In the genomic region with DNA sequence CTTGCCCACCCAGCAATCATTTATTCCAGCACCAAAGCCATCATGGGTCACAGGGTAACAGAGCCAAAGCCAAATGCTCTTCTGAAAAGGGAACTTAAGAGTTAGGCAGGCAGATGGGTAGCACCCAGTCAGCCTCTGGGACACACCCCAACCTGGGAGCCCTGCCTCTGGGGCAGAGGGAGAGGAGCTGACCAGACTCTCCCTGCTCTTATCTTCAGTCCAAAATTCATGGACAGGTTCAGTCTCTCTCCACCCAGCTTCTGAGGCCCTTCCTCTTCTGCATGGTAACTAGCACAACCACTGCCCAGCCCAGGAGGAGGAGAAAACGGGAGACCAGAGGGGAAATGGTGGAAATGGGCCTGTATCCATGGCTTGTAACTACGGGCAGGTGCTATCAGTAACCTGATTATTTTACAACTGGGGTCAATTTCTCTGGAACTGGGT, we compare ENCODE assay signal across 18 cellular contexts.
DNase-seq lines count a peak whose midpoint lies in the region; ATAC-seq, FAIRE-seq and TF ChIP-seq lines count a peak whose summit lies in the region.
"Had no signal": no experiment of that assay in that cellular context is flagged by ENCODE, and none has a peak within 500 bp of the region (broad histone marks: within the 10 kb centered on the region; RNA-seq: fewer than 3 reads in every experiment).

No MANE protein-coding gene starts in this region.

- H3K36me3 ChIP-seq in left ventricle myocardium inferior: no peaks in the 10 kb centered on the region
- H3K36me3 ChIP-seq in heart right ventricle: peaks cover 0 to under 1% (median 0%) of the 10 kb centered on the region in 9 donors
- H3K36me3 ChIP-seq in transverse colon: no peaks in the 10 kb centered on the region
- H3K36me3 ChIP-seq: gastrocnemius medialis, SJSA1, upper lobe of right lung had no signal

- H3K4me3 ChIP-seq in left ventricle myocardium inferior: no peak overlapping the region
- H3K4me3 ChIP-seq in heart right ventricle: no peak overlapping the region
- H3K4me3 ChIP-seq in transverse colon: no peak overlapping the region
- H3K4me3 ChIP-seq: gastrocnemius medialis, SJSA1, upper lobe of right lung had no signal

- TF ChIP-seq POLR2A in transverse colon (IDR thresholded peaks at IDR 0.05) (peak; percentile 41), erythroblast (IDR thresholded peaks at IDR 0.05; ENCODE audit: low read length) (no peak)

- H3K27me3 Mint-ChIP-seq in brain: no peaks in the 10 kb centered on the region
- H3K27me3 Mint-ChIP-seq in naive thymus-derived CD8-positive, alpha-beta T cell: no peaks in the 10 kb centered on the region

- 53 to 80% methylated on average over 2 of the region's 2 CpGs for WGBS in heart right ventricle, 2 donors
- 62% methylated on average over 2 of the region's 2 CpGs; no CpG with 5 or more reads in 1 of the 2 donors for whole genome bisulfite sequencing in transverse colon (ENCODE audit: low coverage in 1 of 2), 2 donors

- peak overlapping the region in 4 of 5 experiments; percentile 13 to 85 (median 78) for H3K4me3 Mint-ChIP-seq in brain
- H3K4me3 Mint-ChIP-seq in naive thymus-derived CD8-positive, alpha-beta T cell: peak overlapping the region in 4 of 10 donors; percentile 4 to 28 (median 9)

- H3K4me1 ChIP-seq in left ventricle myocardium inferior (peaks cover 77% of the 10 kb centered on the region), heart right ventricle (peaks cover 18 to 76% (median 66%) of the 10 kb centered on the region in 9 donors), transverse colon (peaks cover 57 to 86% (median 77%) of the 10 kb centered on the region in 4 donors)

- in situ Hi-C loops in transverse colon (cut with MboI; ENCODE audit: low pct_ligation_motif_present in 1 of 4, low pct_unique_long_range_greater_than_20kb in 1 of 4, low sequenced_read_pairs in 3 of 4): no loop called here

- intact Hi-C loops in left ventricle myocardium inferior (cut with micrococcal nuclease) (loop anchor here (10.0 kb wide), 1 partner anchor 115 kb away; no protein-coding TSS in a partner anchor), heart right ventricle (cut with DNase I) (loop anchor here in 8 of 10 donors (5.0 to 10.0 kb wide), 6 partner anchors 122 to 325 kb away; a partner anchor contains a TSS), transverse colon (cut with DNase I; ENCODE audit: low total_unique reads) (loop anchor here (5.0 to 10.0 kb wide), 2 partner anchors 122 to 295 kb away; a partner anchor contains a TSS)

- TF ChIP-seq CTCF in left ventricle myocardium inferior (IDR thresholded peaks at IDR 0.05; ENCODE audit: borderline replicate concordance) (no peak), heart right ventricle (IDR thresholded peaks at IDR 0.05) (no peak), brain (conservative IDR thresholded peaks at IDR 0.05) (no peak), transverse colon (IDR thresholded peaks at IDR 0.05) (no peak)

- H3K36me3 Mint-ChIP-seq in brain: no peaks in the 10 kb centered on the region
- peaks cover 0 to 3% (median 0%) of the 10 kb centered on the region in 3 donors for H3K36me3 Mint-ChIP-seq in naive thymus-derived CD8-positive, alpha-beta T cell

- H3K27me3 ChIP-seq in left ventricle myocardium inferior (ENCODE audit: low read depth): no peaks in the 10 kb centered on the region
- no peaks in the 10 kb centered on the region for H3K27me3 ChIP-seq in heart right ventricle
- H3K27me3 ChIP-seq in transverse colon: no peaks in the 10 kb centered on the region
- H3K27me3 ChIP-seq: SJSA1, upper lobe of right lung had no signal

- no peaks in the 10 kb centered on the region for H3K9me3 Mint-ChIP-seq in brain
- no peaks in the 10 kb centered on the region for H3K9me3 Mint-ChIP-seq in naive thymus-derived CD8-positive, alpha-beta T cell

- no peak for TF ChIP-seq EP300 in transverse colon (IDR thresholded peaks at IDR 0.05; ENCODE audit: low read depth)

- peaks cover 71% of the 10 kb centered on the region for H3K4me1 Mint-ChIP-seq in brain
- H3K4me1 Mint-ChIP-seq in naive thymus-derived CD8-positive, alpha-beta T cell: peaks cover 44 to 68% (median 63%) of the 10 kb centered on the region in 4 donors

- POLR2A ChIA-PET in naive thymus-derived CD8-positive, alpha-beta T cell (lab: Charles Lee): interaction anchor here (2.2 kb wide), 1 partner anchor 56 kb away, joined by 8 read pairs; no protein-coding TSS in a partner anchor

- H3K27ac ChIP-seq in left ventricle myocardium inferior (replicated peaks) (no peak overlapping the region), heart right ventricle (peak overlapping the region in 2 of 10 donors; percentile 21 to 84), transverse colon (peak overlapping the region; percentile 93 to 97 (median 96))
- H3K27ac ChIP-seq: gastrocnemius medialis, KMS-11, SJSA1, upper lobe of right lung had no signal

- no peak for ATAC-seq in heart right ventricle
- no peak for ATAC-seq in naive thymus-derived CD8-positive, alpha-beta T cell
- ATAC-seq: gastrocnemius medialis, upper lobe of right lung had no signal

- DNase-seq in left ventricle myocardium inferior: peak; percentile 0
- DNase-seq in heart right ventricle: no peak
- DNase-seq in naive thymus-derived CD8-positive, alpha-beta T cell: peak in 1 of 10 donors; percentile 13
- DNase-seq in transverse colon: peak; percentile 74
- no peak for DNase-seq in erythroblast (lab: John Stamatoyannopoulos, UW)
- no peak for DNase-seq in frontal cortex (ENCODE audit: low spot score in 2 of 2)
- DNase-seq in DMS 273 treated with DMSO at 0.1 percent for 48 hours (lab: John Stamatoyannopoulos, UW): no peak
- DNase-seq: activated CD4-positive, CD25-positive, alpha-beta regulatory T cell; activated T-cell treated with anti-CD3 and anti-CD28 coated beads for 4 hours; amniotic stem cell; DMS53; gastrocnemius medialis; NCI-H2029; stimulated activated CD4-positive, alpha-beta T cell treated with anti-CD3 and anti-CD28 coated beads, Interleukin-12 subunit alpha, Interleukin-12 subunit beta, amount 100 ng/mL, for 4 hours; upper lobe of right lung had no signal

- H3K27ac Mint-ChIP-seq in brain: peak overlapping the region in 4 of 5 experiments; percentile 34 to 99 (median 94)
- peak overlapping the region; percentile 70 to 92 (median 85) for H3K27ac Mint-ChIP-seq in naive thymus-derived CD8-positive, alpha-beta T cell

- FAIRE-seq in frontal cortex (lab: Jason Lieb, UNC): no peak

- H3K9me3 ChIP-seq in left ventricle myocardium inferior (replicated peaks): no peaks in the 10 kb centered on the region
- no peaks in the 10 kb centered on the region for H3K9me3 ChIP-seq in heart right ventricle
- no peaks in the 10 kb centered on the region for H3K9me3 ChIP-seq in transverse colon
- H3K9me3 ChIP-seq: gastrocnemius medialis, SJSA1, upper lobe of right lung had no signal

Comparison
In these comparisons a context has a peak if more than half of its experiments do, and no peak if none do; other contexts are left out.
1. DNase-seq: peak in left ventricle myocardium inferior (single experiment) and transverse colon (single experiment); none in heart right ventricle (0 of 2), erythroblast (0 of 2), frontal cortex (0 of 2) and DMS 273 treated with DMSO at 0.1 percent for 48 hours (single experiment).